ENCODE assay signal across 8 cellular contexts in the genomic region with DNA sequence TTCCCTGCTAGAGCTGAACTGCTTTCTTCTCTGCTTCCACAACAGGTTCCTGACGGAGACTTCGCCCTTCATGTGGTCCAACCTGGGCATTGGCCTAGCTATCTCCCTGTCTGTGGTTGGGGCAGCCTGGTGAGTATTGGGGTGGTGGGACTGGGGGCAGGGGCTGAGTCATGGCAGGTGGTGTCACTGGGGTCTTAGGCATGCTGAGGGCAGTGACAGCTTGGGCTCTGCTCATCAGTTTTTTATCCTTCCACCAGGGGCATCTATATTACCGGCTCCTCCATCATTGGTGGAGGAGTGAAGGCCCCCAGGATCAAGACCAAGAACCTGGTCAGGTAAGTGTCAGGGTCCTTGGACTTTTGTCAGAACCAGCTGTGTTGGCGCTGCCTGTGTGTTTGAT. TPM values are rescaled to one million over a fixed set of nuclear protein-coding genes. Genes with fewer than 3 reads are reported as not detected.
DNase-seq lines count a peak whose midpoint lies in the region; ATAC-seq, FAIRE-seq and TF ChIP-seq lines count a peak whose summit lies in the region.

No MANE protein-coding gene starts in this region.

- H3K9ac ChIP-seq in adipocyte (ENCODE audit: low read length) = peak overlapping the region; percentile 94
- peak overlapping the region in 1 of 2 donors; percentile 91 for H3K9ac ChIP-seq in liver (ENCODE audit: low read depth in 1 of 2, low read length in 2 of 2)

- in situ Hi-C loops in transverse colon (cut with MboI; ENCODE audit: low pct_ligation_motif_present in 1 of 4, low pct_unique_long_range_greater_than_20kb in 1 of 4, low sequenced_read_pairs in 3 of 4) = no loop called here

- intact Hi-C loops in transverse colon (cut with DNase I; ENCODE audit: low total_unique reads) = no loop called here

- H3K27ac ChIP-seq in liver (ENCODE audit: low read depth in 1 of 2, low read length in 2 of 2) (peak overlapping the region in 1 of 2 donors; percentile 96), transverse colon (peak overlapping the region; percentile 90 to 96 (median 96))

- DNase-seq in activated T-cell treated with anti-CD3 and anti-CD28 coated beads, Interleukin-2, amount 50 U/mL, for 4 hours = no peak
- DNase-seq in activated T-cell treated with anti-CD3 and anti-CD28 coated beads, Interleukin-2, amount 50 U/mL, for 1 hour = no peak
- no peak for DNase-seq in adipocyte (ENCODE audit: low read depth)
- DNase-seq in transverse colon = no peak
- DNase-seq in SK-N-DZ (ENCODE audit: low spot score) = no peak
- no peak for DNase-seq in GM12891 (ENCODE audit: insufficient read length, low spot score)

- WGBS in liver = 90% methylated on average over 4 of the region's 4 CpGs
- WGBS in transverse colon (ENCODE audit: low coverage in 1 of 2), 2 donors = 78% methylated on average over 4 of the region's 4 CpGs; no CpG with 5 or more reads in 1 of the 2 donors

- TF ChIP-seq POLR2A in transverse colon (IDR thresholded peaks at IDR 0.05) (no peak), GM12891 (IDR thresholded peaks at IDR 0.05; ENCODE audit: low read depth, low read length) (no peak)

- ATAC-seq in activated T-cell treated with anti-CD3 and anti-CD28 coated beads, Interleukin-2, amount 50 U/mL, for 4 hours = no peak
- ATAC-seq in HG03135 (IDR thresholded peaks at IDR 0.05; ENCODE audit: unreplicated experiment) = no peak

- peak overlapping the region; percentile 91 for H3K4me3 ChIP-seq in adipocyte (ENCODE audit: low read length)
- peak overlapping the region; percentile 88 to 93 (median 88) for H3K4me3 ChIP-seq in liver (ENCODE audit: low read depth in 1 of 3, low read length in 3 of 3)
- H3K4me3 ChIP-seq in transverse colon = peak overlapping the region in 3 of 4 donors; percentile 60 to 97 (median 93)

- H3K27me3 ChIP-seq in adipocyte (replicated peaks; ENCODE audit: control insufficient read depth, insufficient read depth, low read length) = no peaks in the 10 kb centered on the region
- no peaks in the 10 kb centered on the region for H3K27me3 ChIP-seq in liver (ENCODE audit: control insufficient read depth in 4 of 4, insufficient read depth in 4 of 4, low read length in 3 of 4)
- no peaks in the 10 kb centered on the region for H3K27me3 ChIP-seq in transverse colon

- TF ChIP-seq CTCF in liver (IDR thresholded peaks at IDR 0.05; ENCODE audit: low read depth, low read length, missing input control) (no peak), transverse colon (IDR thresholded peaks at IDR 0.05) (no peak)

- TF ChIP-seq RAD21 in liver (IDR thresholded peaks at IDR 0.05) = no peak

- H3K4me3 Mint-ChIP-seq in activated T-cell treated with anti-CD3 and anti-CD28 coated beads, Interleukin-2, amount 50 U/mL, for 4 hours = peak overlapping the region; percentile 89

- TF ChIP-seq EP300 in transverse colon (IDR thresholded peaks at IDR 0.05; ENCODE audit: low read depth) = no peak

- no peaks in the 10 kb centered on the region for H3K9me3 Mint-ChIP-seq in activated T-cell treated with anti-CD3 and anti-CD28 coated beads, Interleukin-2, amount 50 U/mL, for 4 hours

- peaks cover 54% of the 10 kb centered on the region for H3K4me1 Mint-ChIP-seq in activated T-cell treated with anti-CD3 and anti-CD28 coated beads, Interleukin-2, amount 50 U/mL, for 4 hours (ENCODE audit: low read depth)

- H3K36me3 ChIP-seq in adipocyte (ENCODE audit: control insufficient read depth, insufficient read depth, low read length, severe bottlenecking) (peaks cover 28% of the 10 kb centered on the region), liver (ENCODE audit: control insufficient read depth in 4 of 4, insufficient read depth in 3 of 4, low read depth in 1 of 4, low read length in 3 of 4) (peaks cover 5 to 21% (median 12%) of the 10 kb centered on the region in 4 donors), transverse colon (peaks cover 0 to 5% (median 0%) of the 10 kb centered on the region in 4 donors)

- no peaks in the 10 kb centered on the region for H3K27me3 Mint-ChIP-seq in activated T-cell treated with anti-CD3 and anti-CD28 coated beads, Interleukin-2, amount 50 U/mL, for 4 hours (ENCODE audit: low read depth)

- no peak for FAIRE-seq in GM12891 (lab: Jason Lieb, UNC)

- peaks cover 33% of the 10 kb centered on the region for H3K36me3 Mint-ChIP-seq in activated T-cell treated with anti-CD3 and anti-CD28 coated beads, Interleukin-2, amount 50 U/mL, for 4 hours (ENCODE audit: insufficient read depth)

- H3K4me1 ChIP-seq in adipocyte (ENCODE audit: control insufficient read depth, insufficient read depth, low read length) = peaks cover 39% of the 10 kb centered on the region
- H3K4me1 ChIP-seq in liver (ENCODE audit: control insufficient read depth in 4 of 4, insufficient read depth in 4 of 4, low read length in 3 of 4) = peaks cover 9 to 58% (median 45%) of the 10 kb centered on the region in 4 donors
- peaks cover 38 to 57% (median 53%) of the 10 kb centered on the region in 4 donors for H3K4me1 ChIP-seq in transverse colon

- no peaks in the 10 kb centered on the region for H3K9me3 ChIP-seq in adipocyte (ENCODE audit: control insufficient read depth, low read length)
- no peaks in the 10 kb centered on the region for H3K9me3 ChIP-seq in liver (ENCODE audit: control insufficient read depth in 4 of 4, low read length in 3 of 4)
- H3K9me3 ChIP-seq in transverse colon = no peaks in the 10 kb centered on the region

TF ChIP-seq in GM12891, 5 proteins besides CTCF, POLR2A, EP300 and RAD21:
- TF ChIP-seq PAX5 (IDR thresholded peaks at IDR 0.05; ENCODE audit: insufficient read depth, low read length, severe bottlenecking) (no peak), TAF1 (IDR thresholded peaks at IDR 0.05; ENCODE audit: low read depth, low read length) (no peak), SPI1 (IDR thresholded peaks at IDR 0.05; ENCODE audit: low read depth, low read length) (no peak), POLR2AphosphoS5 (IDR thresholded peaks at IDR 0.05; ENCODE audit: low read depth, low read length) (no peak), POU2F2 (IDR thresholded peaks at IDR 0.05; ENCODE audit: low read depth, low read length) (no peak)

RNA-seq across cellular contexts. Expression of a gene that starts 1.3 kb away (rescaled TPM):
- total RNA-seq in activated T-cell treated with anti-CD3 and anti-CD28 coated beads, Interleukin-2, amount 50 U/mL, for 4 hours = 100 to 1,000 TPM; 202 to 210 (median 209) TPM
- total RNA-seq in liver = 10 to 100 TPM; 69.5 to 99.5 TPM
- polyA plus RNA-seq in liver = 100 to 1,000 TPM; 158 to 277 TPM
- total RNA-seq in transverse colon = 100 to 1,000 TPM in 2 of 4 donors, 10 to 100 TPM in 2; 29.2 to 203 (median 97.9) TPM
- 240 and 241 TPM in 2 replicates for polyA plus RNA-seq in SK-N-DZ (2014; cell fraction: cytosol; rRNA removed)
- 211 and 230 TPM in 2 replicates for polyA plus RNA-seq in SK-N-DZ (2014; cell fraction: nucleus; rRNA removed)
- 66.5 TPM for polyA plus RNA-seq in GM12891 (2012; ENCODE audit: low read depth, missing spikeins)

RNA-seq across cellular contexts. Expression of a gene that starts 3.0 kb away (rescaled TPM):
- total RNA-seq in activated T-cell treated with anti-CD3 and anti-CD28 coated beads, Interleukin-2, amount 50 U/mL, for 4 hours = 10 to 100 TPM; 32.1 to 35.1 (median 33.7) TPM
- total RNA-seq in liver (10 to 100 TPM; 12.8 to 19.4 TPM), transverse colon (10 to 100 TPM; 16.5 to 19.5 (median 18.6) TPM)
- 10 to 100 TPM in 1 of 2 donors, 1 to 10 TPM in 1; 2.9 to 31.5 TPM for polyA plus RNA-seq in liver
- 87.4 and 102 TPM in 2 replicates for polyA plus RNA-seq in SK-N-DZ (2014; cell fraction: cytosol; rRNA removed)
- polyA plus RNA-seq in SK-N-DZ (2014; cell fraction: nucleus; rRNA removed) = 61.8 and 91.4 TPM in 2 replicates
- polyA plus RNA-seq in GM12891 (2012; ENCODE audit: low read depth, missing spikeins) = 15.6 TPM

RNA-seq across cellular contexts. Expression of a gene that starts 6.2 kb away (rescaled TPM):
- total RNA-seq in activated T-cell treated with anti-CD3 and anti-CD28 coated beads, Interleukin-2, amount 50 U/mL, for 4 hours = 100 to 1,000 TPM; 128 to 151 (median 145) TPM
- 10 to 100 TPM in 1 of 2 donors, 1 to 10 TPM in 1; 9.3 to 20.9 TPM for total RNA-seq in liver
- 10 to 100 TPM; 13.0 to 17.7 TPM for polyA plus RNA-seq in liver
- total RNA-seq in transverse colon = 10 to 100 TPM; 13.1 to 29.4 (median 17.1) TPM
- polyA plus RNA-seq in SK-N-DZ (2014; cell fraction: cytosol; rRNA removed) = 44.2 and 50.7 TPM in 2 replicates
- 90.6 and 137 TPM in 2 replicates for polyA plus RNA-seq in SK-N-DZ (2014; cell fraction: nucleus; rRNA removed)
- polyA plus RNA-seq in GM12891 (2012; ENCODE audit: low read depth, missing spikeins) = 25.5 TPM

RNA-seq across cellular contexts. Expression of a gene that starts 15.4 kb away (rescaled TPM):
- total RNA-seq in activated T-cell treated with anti-CD3 and anti-CD28 coated beads, Interleukin-2, amount 50 U/mL, for 4 hours = 1 to 10 TPM; 1.0 to 1.8 (median 1.2) TPM
- total RNA-seq in liver (1 to 10 TPM in 1 of 2 donors, under 1 TPM in 1; 0.92 to 4.2 TPM), transverse colon (10 to 100 TPM; 13.8 to 22.0 (median 17.6) TPM)
- polyA plus RNA-seq in liver = 1 to 10 TPM; 2.2 to 2.5 TPM
- polyA plus RNA-seq in SK-N-DZ (2014; cell fraction: cytosol; rRNA removed) = 5.1 and 7.1 TPM in 2 replicates
- 11.6 and 14.3 TPM in 2 replicates for polyA plus RNA-seq in SK-N-DZ (2014; cell fraction: nucleus; rRNA removed)
- polyA plus RNA-seq in GM12891 (2012; ENCODE audit: low read depth, missing spikeins) = 1.6 TPM

RNA-seq across cellular contexts. Expression of a gene that starts 29.3 kb away (rescaled TPM):
- total RNA-seq in activated T-cell treated with anti-CD3 and anti-CD28 coated beads, Interleukin-2, amount 50 U/mL, for 4 hours = 10 to 100 TPM; 27.5 to 31.9 (median 28.2) TPM
- total RNA-seq in liver = 10 to 100 TPM in 1 of 2 donors, 1 to 10 TPM in 1; 9.1 to 15.1 TPM
- 10 to 100 TPM in 1 of 2 donors, 1 to 10 TPM in 1; 8.6 to 12.0 TPM for polyA plus RNA-seq in liver
- 10 to 100 TPM; 22.7 to 64.9 (median 36.5) TPM for total RNA-seq in transverse colon
- polyA plus RNA-seq in SK-N-DZ (2014; cell fraction: cytosol; rRNA removed) = 14.8 and 17.5 TPM in 2 replicates
- 23.9 and 60.9 TPM in 2 replicates for polyA plus RNA-seq in SK-N-DZ (2014; cell fraction: nucleus; rRNA removed)
- polyA plus RNA-seq in GM12891 (2012; ENCODE audit: low read depth, missing spikeins) = 9.3 TPM

Comparison
In these comparisons a context has a peak if more than half of its experiments do, and no peak if none do; other contexts are left out.
1. RNA of a gene that starts 6.2 kb away (total RNA-seq): 128 to 151 TPM in activated T-cell treated with anti-CD3 and anti-CD28 coated beads, Interleukin-2, amount 50 U/mL, for 4 hours; 9.3 to 20.9 TPM in liver and 13.1 to 29.4 TPM in transverse colon; every median in the first group is over 4 times any median in the second.
2. Peak in every context shown above with its lines, with median percentiles within 50 percentile points of each other: H3K4me3 ChIP-seq.